11 cellular contexts compared by ENCODE assay signal in the genomic region with DNA sequence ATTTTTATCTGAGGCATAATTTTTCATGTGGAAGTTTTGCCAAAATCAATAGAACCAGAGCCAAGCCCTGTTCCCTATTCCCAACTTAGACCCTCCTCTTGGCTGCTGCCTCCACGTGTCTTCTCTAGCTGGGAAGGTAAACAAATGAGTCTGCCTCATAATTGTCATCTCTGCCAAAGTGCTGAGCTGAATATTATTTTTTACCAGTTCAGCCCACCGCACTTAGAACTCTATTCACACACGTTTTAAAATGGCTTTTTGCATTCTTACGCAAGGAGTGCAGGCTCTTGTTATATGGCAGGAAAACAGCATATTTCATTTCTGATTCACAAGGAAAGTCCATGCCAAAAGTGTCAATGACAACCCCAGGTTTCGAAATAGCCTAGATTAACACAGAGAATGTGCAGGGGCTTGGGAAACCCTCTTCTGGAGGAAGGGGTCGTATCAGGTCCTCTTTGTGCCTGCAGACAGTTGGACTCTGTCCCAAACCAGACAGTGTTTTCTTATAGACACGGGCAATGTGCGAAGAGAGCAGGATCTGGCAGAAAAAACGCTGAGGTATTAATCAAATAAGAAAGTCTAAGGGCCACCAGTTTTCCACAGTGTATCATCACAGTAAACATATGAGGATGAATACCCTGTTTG.
A peak's percentile ranks its signal among the peaks of the same experiment; 100 is the strongest.
DNase-seq lines count a peak whose midpoint lies in the region; ATAC-seq and TF ChIP-seq lines count a peak whose summit lies in the region.
"Had no signal": no experiment of that assay in that cellular context is flagged by ENCODE, and none has a peak within 500 bp of the region (broad histone marks: within the 10 kb centered on the region; RNA-seq: fewer than 3 reads in every experiment).

No MANE protein-coding gene starts in this region.

- H3K4me2 ChIP-seq in hepatocyte, result peak overlapping the region; percentile 6

- H3K27ac ChIP-seq in hepatocyte (peak overlapping the region; percentile 18), WERI-Rb-1 (no peak overlapping the region)

- WGBS in hepatocyte (ENCODE audit: low lambda C conversion rate, missing lambda C conversion rate), result 55% methylated on average over 9 of the region's 9 CpGs

- ATAC-seq in GM18868 (IDR thresholded peaks at IDR 0.05; ENCODE audit: unreplicated experiment) (no peak), HG02759 (IDR thresholded peaks at IDR 0.05; ENCODE audit: unreplicated experiment) (no peak)
- ATAC-seq: activated T-helper 17 cell treated with anti-CD3 and anti-CD28 coated beads, Interleukin-2, amount 50 U/mL, for 72 hours had no signal

- H3K36me3 ChIP-seq in hepatocyte (replicated peaks; ENCODE audit: insufficient read depth, low read depth) (no peaks in the 10 kb centered on the region), WERI-Rb-1 (no peaks in the 10 kb centered on the region)

- H3K4me3 ChIP-seq in hepatocyte (no peak overlapping the region), WERI-Rb-1 (ENCODE audit: low read depth, low read length) (no peak overlapping the region)

- H3K79me2 ChIP-seq in hepatocyte, result no peaks in the 10 kb centered on the region

- no peaks in the 10 kb centered on the region for H3K27me3 ChIP-seq in hepatocyte
- no peaks in the 10 kb centered on the region for H3K27me3 ChIP-seq in WERI-Rb-1 (ENCODE audit: insufficient read depth, low read depth, severe bottlenecking)

- H3K4me1 ChIP-seq in hepatocyte (ENCODE audit: insufficient read depth), result no peaks in the 10 kb centered on the region

- TF ChIP-seq CTCF in hepatocyte (IDR thresholded peaks at IDR 0.05; ENCODE audit: poor library complexity), result no peak
- no peak for TF ChIP-seq CTCF in WERI-Rb-1 (IDR thresholded peaks at IDR 0.05; ENCODE audit: low read depth, low read length)

- H4K20me1 ChIP-seq in hepatocyte (ENCODE audit: insufficient read depth, poor library complexity, severe bottlenecking), result no peaks in the 10 kb centered on the region

- no peaks in the 10 kb centered on the region for H3K9me2 ChIP-seq in hepatocyte (replicated peaks; ENCODE audit: insufficient read depth)

- DNase-seq in MV-4-11 (lab: John Stamatoyannopoulos, UW), result peak; percentile 73
- DNase-seq in brain pericyte (ENCODE audit: low read depth, low spot score), result peak; percentile 90
- peak; percentile 24 for DNase-seq in hepatocyte (ENCODE audit: low spot score)
- peak; percentile 97 for DNase-seq in stromal cell of bone marrow (ENCODE audit: low read depth)
- DNase-seq in WERI-Rb-1, result no peak
- no peak for DNase-seq in NCI-H774 (lab: John Stamatoyannopoulos, UW)
- DNase-seq: effector CD4-positive, alpha-beta T cell; SIG-M5 had no signal

- H3K9me3 ChIP-seq in hepatocyte (ENCODE audit: low read depth), result no peaks in the 10 kb centered on the region
- no peaks in the 10 kb centered on the region for H3K9me3 ChIP-seq in WERI-Rb-1 (ENCODE audit: severe bottlenecking)

- no peak overlapping the region for H2AFZ ChIP-seq in hepatocyte

Comparison
In these comparisons a context has a peak if more than half of its experiments do, and no peak if none do; other contexts are left out.
1. DNase-seq: peak in MV-4-11 (single experiment), brain pericyte (single experiment), hepatocyte (single experiment) and stromal cell of bone marrow (single experiment); none in WERI-Rb-1 (single experiment) and NCI-H774 (single experiment).